1 cellular context compared by ENCODE assay signal in the genomic region with DNA sequence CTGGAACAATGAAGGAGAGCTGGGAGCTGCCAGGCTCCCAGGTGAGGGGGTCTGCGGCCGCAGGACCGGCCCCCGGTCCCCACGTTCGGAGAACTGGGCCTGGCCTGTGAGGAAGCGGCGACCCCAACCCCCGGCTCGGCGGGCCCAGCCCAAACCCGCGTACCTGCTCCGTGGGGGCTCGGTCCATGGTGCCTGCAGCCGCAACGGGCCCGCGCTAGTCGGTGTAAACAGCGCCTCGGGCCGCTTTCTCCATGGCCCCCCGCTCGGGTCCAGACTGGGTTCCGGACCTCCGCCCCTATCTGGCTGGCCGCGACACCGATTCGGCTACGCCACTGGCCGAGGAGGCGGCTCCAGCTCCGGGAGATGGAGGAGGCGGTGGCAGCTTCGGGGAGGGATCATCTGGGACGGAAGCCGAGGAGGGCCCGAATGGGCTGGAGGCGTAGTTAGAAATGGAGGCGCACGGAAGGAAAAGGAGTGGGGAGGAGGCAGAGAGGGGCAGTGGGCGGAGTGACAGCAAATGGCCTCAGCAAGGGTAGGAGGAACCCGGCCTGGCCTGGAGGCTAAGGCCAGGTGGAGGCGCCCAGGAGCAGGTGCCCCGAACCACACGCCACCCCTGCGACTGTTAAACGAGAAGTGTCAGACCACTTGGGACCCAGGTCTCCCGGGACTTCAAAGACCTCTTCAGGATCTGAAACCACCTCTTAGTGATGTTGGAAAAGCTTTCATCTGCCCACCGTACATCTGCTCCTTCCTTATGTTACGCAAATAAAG.
TF ChIP-seq lines count a peak whose summit lies in the region.

TSS of gene SECISBP2L (minus strand) at position 334 of the 771 bp plus-strand sequence. CDS start at position 187, 147 bp downstream.

TF ChIP-seq in HepG2, 621 proteins besides CTCF, POLR2A, EP300 and RAD21 (continued from another document and continues in another):
- TF ChIP-seq ZBTB20 (CRISPR knock-in tag; IDR thresholded peaks at IDR 0.05; ENCODE audit: borderline replicate concordance, low read depth) (peak; percentile 88; the same call in 1 of the 2 replicates), ZSCAN25 (CRISPR knock-in tag; IDR thresholded peaks at IDR 0.05) (peak; percentile 74), NBN (conservative IDR thresholded peaks at IDR 0.05) (no peak), ZNF564 (CRISPR knock-in tag; IDR thresholded peaks at IDR 0.05) (peak; percentile 49; the same call in 1 of the 2 replicates), ZBTB34 (CRISPR knock-in tag; IDR thresholded peaks at IDR 0.05) (peak; percentile 94), REXO4 (CRISPR knock-in tag; IDR thresholded peaks at IDR 0.05; ENCODE audit: borderline replicate concordance) (no peak), JARID2 (CRISPR knock-in tag; IDR thresholded peaks at IDR 0.05; ENCODE audit: insufficient replicate concordance) (peak; percentile 83), MED13 (CRISPR knock-in tag; IDR thresholded peaks at IDR 0.05) (peak; percentile 27; the same call in 1 of the 2 replicates), ZNF549 (CRISPR knock-in tag; IDR thresholded peaks at IDR 0.05) (no peak), ZSCAN30 (CRISPR knock-in tag; IDR thresholded peaks at IDR 0.05) (no peak), SIN3A (IDR thresholded peaks at IDR 0.05; ENCODE audit: borderline replicate concordance, low read depth, low read length) (peak; percentile 94), TBX3 (IDR thresholded peaks at IDR 0.05; ENCODE audit: borderline replicate concordance) (0 out of 2 replicates have a peak, but pooled peaks have one; percentile 18), ZNF850 (CRISPR knock-in tag; conservative IDR thresholded peaks at IDR 0.05) (no peak), ZNF382 (CRISPR knock-in tag; IDR thresholded peaks at IDR 0.05; ENCODE audit: borderline replicate concordance) (no peak), RNF219 (CRISPR knock-in tag; IDR thresholded peaks at IDR 0.05) (no peak), GTF2F1 (IDR thresholded peaks at IDR 0.05; ENCODE audit: low read length) (no peak), IRF2 (CRISPR knock-in tag; IDR thresholded peaks at IDR 0.05) (peak; percentile 97), DNMT1 (CRISPR knock-in tag; IDR thresholded peaks at IDR 0.05) (no peak; the same call in 1 of the 2 replicates), ZNF326 (CRISPR knock-in tag; IDR thresholded peaks at IDR 0.05; ENCODE audit: borderline replicate concordance) (no peak), ZNF484 (CRISPR knock-in tag; IDR thresholded peaks at IDR 0.05; ENCODE audit: borderline replicate concordance, low read depth) (no peak), SKI (IDR thresholded peaks at IDR 0.05; ENCODE audit: partially characterized antibody) (peak; percentile 74), ZNF556 (CRISPR knock-in tag; IDR thresholded peaks at IDR 0.05; ENCODE audit: borderline replicate concordance) (peak; percentile 98), HNRNPK (IDR thresholded peaks at IDR 0.05; ENCODE audit: low read depth, low read length, poor library complexity, severe bottlenecking) (peak; percentile 89), SIX4 (CRISPR knock-in tag; IDR thresholded peaks at IDR 0.05) (peak; percentile 60; the same call in 1 of the 2 replicates), MTERF4 (CRISPR knock-in tag; IDR thresholded peaks at IDR 0.05) (peak; percentile 65; the same call in 1 of the 2 replicates), ZNF354B (CRISPR knock-in tag; IDR thresholded peaks at IDR 0.05) (0 out of 2 replicates have a peak, but pooled peaks have one; percentile 29), CENPX (CRISPR knock-in tag; IDR thresholded peaks at IDR 0.05) (no peak), ZNF230 (CRISPR knock-in tag; IDR thresholded peaks at IDR 0.05) (peak; percentile 38; the same call in 1 of the 2 replicates), THAP9 (CRISPR knock-in tag; IDR thresholded peaks at IDR 0.05; ENCODE audit: borderline replicate concordance) (peak; percentile 97), NFE2L2 (IDR thresholded peaks at IDR 0.05; ENCODE audit: low read length) (no peak), SMAD9 (CRISPR knock-in tag; IDR thresholded peaks at IDR 0.05) (no peak), NPAS2 (CRISPR knock-in tag; IDR thresholded peaks at IDR 0.05; ENCODE audit: borderline replicate concordance) (no peak), ZC3H4 (CRISPR knock-in tag; IDR thresholded peaks at IDR 0.05; ENCODE audit: borderline replicate concordance) (no peak), NR2F2 (IDR thresholded peaks at IDR 0.05; ENCODE audit: borderline replicate concordance, low read depth) (0 out of 2 replicates have a peak, but pooled peaks have one; percentile 58), SALL1 (CRISPR knock-in tag; IDR thresholded peaks at IDR 0.05) (peak; percentile 96), ZNF235 (CRISPR knock-in tag; IDR thresholded peaks at IDR 0.05; ENCODE audit: borderline replicate concordance) (peak; percentile 77; the same call in 1 of the 2 replicates), NR2C2 (CRISPR knock-in tag; IDR thresholded peaks at IDR 0.05; ENCODE audit: borderline replicate concordance) (peak; percentile 81), ZNF274 (CRISPR knock-in tag; IDR thresholded peaks at IDR 0.05) (peak; percentile 94), CSRNP1 (CRISPR knock-in tag; IDR thresholded peaks at IDR 0.05) (peak; percentile 85), CEBPG (CRISPR knock-in tag; IDR thresholded peaks at IDR 0.05) (peak; percentile 43), TERF1 (CRISPR knock-in tag; IDR thresholded peaks at IDR 0.05) (no peak)
- TF ChIP-seq, protein P1, sequence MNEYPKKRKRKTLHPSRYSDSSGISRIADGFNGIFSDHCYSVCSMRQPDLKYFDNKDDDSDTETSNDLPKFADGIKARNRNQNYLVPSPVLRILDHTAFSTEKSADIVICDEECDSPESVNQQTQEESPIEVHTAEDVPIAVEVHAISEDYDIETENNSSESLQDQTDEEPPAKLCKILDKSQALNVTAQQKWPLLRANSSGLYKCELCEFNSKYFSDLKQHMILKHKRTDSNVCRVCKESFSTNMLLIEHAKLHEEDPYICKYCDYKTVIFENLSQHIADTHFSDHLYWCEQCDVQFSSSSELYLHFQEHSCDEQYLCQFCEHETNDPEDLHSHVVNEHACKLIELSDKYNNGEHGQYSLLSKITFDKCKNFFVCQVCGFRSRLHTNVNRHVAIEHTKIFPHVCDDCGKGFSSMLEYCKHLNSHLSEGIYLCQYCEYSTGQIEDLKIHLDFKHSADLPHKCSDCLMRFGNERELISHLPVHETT (CRISPR knock-in tag; conservative IDR thresholded peaks at IDR 0.05) = peak; percentile 94
- TF ChIP-seq, protein P2, sequence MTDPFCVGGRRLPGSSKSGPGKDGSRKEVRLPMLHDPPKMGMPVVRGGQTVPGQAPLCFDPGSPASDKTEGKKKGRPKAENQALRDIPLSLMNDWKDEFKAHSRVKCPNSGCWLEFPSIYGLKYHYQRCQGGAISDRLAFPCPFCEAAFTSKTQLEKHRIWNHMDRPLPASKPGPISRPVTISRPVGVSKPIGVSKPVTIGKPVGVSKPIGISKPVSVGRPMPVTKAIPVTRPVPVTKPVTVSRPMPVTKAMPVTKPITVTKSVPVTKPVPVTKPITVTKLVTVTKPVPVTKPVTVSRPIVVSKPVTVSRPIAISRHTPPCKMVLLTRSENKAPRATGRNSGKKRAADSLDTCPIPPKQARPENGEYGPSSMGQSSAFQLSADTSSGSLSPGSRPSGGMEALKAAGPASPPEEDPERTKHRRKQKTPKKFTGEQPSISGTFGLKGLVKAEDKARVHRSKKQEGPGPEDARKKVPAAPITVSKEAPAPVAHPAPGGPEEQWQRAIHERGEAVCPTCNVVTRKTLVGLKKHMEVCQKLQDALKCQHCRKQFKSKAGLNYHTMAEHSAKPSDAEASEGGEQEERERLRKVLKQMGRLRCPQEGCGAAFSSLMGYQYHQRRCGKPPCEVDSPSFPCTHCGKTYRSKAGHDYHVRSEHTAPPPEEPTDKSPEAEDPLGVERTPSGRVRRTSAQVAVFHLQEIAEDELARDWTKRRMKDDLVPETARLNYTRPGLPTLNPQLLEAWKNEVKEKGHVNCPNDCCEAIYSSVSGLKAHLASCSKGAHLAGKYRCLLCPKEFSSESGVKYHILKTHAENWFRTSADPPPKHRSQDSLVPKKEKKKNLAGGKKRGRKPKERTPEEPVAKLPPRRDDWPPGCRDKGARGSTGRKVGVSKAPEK (CRISPR knock-in tag; IDR thresholded peaks at IDR 0.05; ENCODE audit: borderline replicate concordance) = 0 out of 2 replicates have a peak, but pooled peaks have one; percentile 16
- TF ChIP-seq, protein P3, sequence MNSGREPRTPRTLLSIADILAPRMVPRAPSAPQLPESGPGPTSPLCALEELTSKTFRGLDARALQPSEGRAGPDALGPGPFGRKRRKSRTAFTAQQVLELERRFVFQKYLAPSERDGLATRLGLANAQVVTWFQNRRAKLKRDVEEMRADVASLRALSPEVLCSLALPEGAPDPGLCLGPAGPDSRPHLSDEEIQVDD (CRISPR knock-in tag; IDR thresholded peaks at IDR 0.05; ENCODE audit: borderline replicate concordance) = no peak
- TF ChIP-seq, protein P4, sequence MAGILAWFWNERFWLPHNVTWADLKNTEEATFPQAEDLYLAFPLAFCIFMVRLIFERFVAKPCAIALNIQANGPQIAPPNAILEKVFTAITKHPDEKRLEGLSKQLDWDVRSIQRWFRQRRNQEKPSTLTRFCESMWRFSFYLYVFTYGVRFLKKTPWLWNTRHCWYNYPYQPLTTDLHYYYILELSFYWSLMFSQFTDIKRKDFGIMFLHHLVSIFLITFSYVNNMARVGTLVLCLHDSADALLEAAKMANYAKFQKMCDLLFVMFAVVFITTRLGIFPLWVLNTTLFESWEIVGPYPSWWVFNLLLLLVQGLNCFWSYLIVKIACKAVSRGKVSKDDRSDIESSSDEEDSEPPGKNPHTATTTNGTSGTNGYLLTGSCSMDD (CRISPR knock-in tag; IDR thresholded peaks at IDR 0.05) = no peak
